In genomic region chr7:135160858-135161653, GRCh38 we compare ENCODE assay signal across 8 cellular contexts. TPM values are rescaled to one million over a fixed set of nuclear protein-coding genes. Genes with fewer than 3 reads are reported as not detected.
A peak's percentile ranks its signal among the peaks of the same experiment; 100 is the strongest.
DNase-seq lines count a peak whose midpoint lies in the region; ATAC-seq and TF ChIP-seq lines count a peak whose summit lies in the region.

No MANE protein-coding gene starts in this region.

- peak; percentile 5 for TF ChIP-seq CTCF in fibroblast of villous mesenchyme (IDR thresholded peaks at IDR 0.05; ENCODE audit: insufficient read depth, low read depth, low read length)

- H3K4me1 Mint-ChIP-seq in stimulated activated memory B cell treated with anti-CD40 and anti-IgM and Interleukin-4, amounts not matched to agents 10 μg/mL and 1 μg/mL and 100 μg/mL, for 72 hours: peaks cover 82% of the 10 kb centered on the region

- peak overlapping the region; percentile 89 for H3K27ac Mint-ChIP-seq in stimulated activated memory B cell treated with anti-CD40 and anti-IgM and Interleukin-4, amounts not matched to agents 10 μg/mL and 1 μg/mL and 100 μg/mL, for 72 hours

- no peak overlapping the region for H3K4me3 ChIP-seq in fibroblast of villous mesenchyme (ENCODE audit: low read depth, low read length)

- H3K4me3 Mint-ChIP-seq in stimulated activated memory B cell treated with anti-CD40 and anti-IgM and Interleukin-4, amounts not matched to agents 10 μg/mL and 1 μg/mL and 100 μg/mL, for 72 hours: peak overlapping the region; percentile 69

- no peaks in the 10 kb centered on the region for H3K27me3 Mint-ChIP-seq in stimulated activated memory B cell treated with anti-CD40 and anti-IgM and Interleukin-4, amounts not matched to agents 10 μg/mL and 1 μg/mL and 100 μg/mL, for 72 hours

- DNase-seq in RPMI8226 (peak; percentile 88), fibroblast of villous mesenchyme (ENCODE audit: low read depth) (peak; percentile 60), GM19238 (ENCODE audit: insufficient read length, low spot score) (no peak), DMS79 treated with DMSO at 0.1 percent for 48 hours (lab: John Stamatoyannopoulos, UW) (no peak), kidney glomerular epithelial cell (lab: John Stamatoyannopoulos, UW) (no peak)

- H3K9me3 Mint-ChIP-seq in stimulated activated memory B cell treated with anti-CD40 and anti-IgM and Interleukin-4, amounts not matched to agents 10 μg/mL and 1 μg/mL and 100 μg/mL, for 72 hours: peaks cover 9% of the 10 kb centered on the region

- H3K36me3 Mint-ChIP-seq in stimulated activated memory B cell treated with anti-CD40 and anti-IgM and Interleukin-4, amounts not matched to agents 10 μg/mL and 1 μg/mL and 100 μg/mL, for 72 hours: peaks cover 83% of the 10 kb centered on the region

- peak; percentile 37 for ATAC-seq in GM21528 (IDR thresholded peaks at IDR 0.05; ENCODE audit: low FRiP score, unreplicated experiment)
- ATAC-seq in stimulated activated memory B cell treated with anti-CD40 and anti-IgM and Interleukin-4, amounts not matched to agents 10 μg/mL and 1 μg/mL and 100 μg/mL, for 72 hours: peak; percentile 84
- no peak for ATAC-seq in HG02840 (IDR thresholded peaks at IDR 0.05; ENCODE audit: low FRiP score, unreplicated experiment)

RNA-seq across cellular contexts. Expression of gene CYREN, which starts 9.5 kb away (rescaled TPM):
- 32.5 and 34.1 TPM in 2 replicates for total RNA-seq in fibroblast of villous mesenchyme

RNA-seq across cellular contexts. Expression of gene TMEM140, which starts 13.2 kb away (rescaled TPM):
- total RNA-seq in fibroblast of villous mesenchyme: 3.5 and 5.2 TPM in 2 replicates

RNA-seq across cellular contexts. Expression of gene WDR91, which starts 50.3 kb away (rescaled TPM):
- 4.3 and 5.8 TPM in 2 replicates for total RNA-seq in fibroblast of villous mesenchyme

Comparison
In these comparisons a context has a peak if more than half of its experiments do, and no peak if none do; other contexts are left out.
1. DNase-seq: peak in RPMI8226 (single experiment) and fibroblast of villous mesenchyme (single experiment); none in GM19238 (single experiment), DMS79 treated with DMSO at 0.1 percent for 48 hours (single experiment) and kidney glomerular epithelial cell (single experiment).